In genomic region chr5:1468247-1468612, GRCh38 we compare ENCODE assay signal across 8 cellular contexts. TPM values are rescaled to one million over a fixed set of nuclear protein-coding genes. Genes with fewer than 3 reads are reported as not detected.
DNase-seq lines count a peak whose midpoint lies in the region; ATAC-seq and TF ChIP-seq lines count a peak whose summit lies in the region.

No MANE protein-coding gene starts in this region.

- no peaks in the 10 kb centered on the region for H3K9me3 ChIP-seq in psoas muscle

- ATAC-seq in psoas muscle (no peak), HG02623 (IDR thresholded peaks at IDR 0.05; ENCODE audit: unreplicated experiment) (no peak)

- H3K4me3 ChIP-seq in psoas muscle, result no peak overlapping the region

- intact Hi-C loops in psoas muscle (cut with DNase I), result no loop called here

- DNase-seq in stimulated activated naive CD4-positive, alpha-beta T cell (lab: John Stamatoyannopoulos, UW), result peak in 4 of 6 experiments; percentile 3 to 23 (median 12)
- no peak for DNase-seq in stimulated activated naive CD4-positive, alpha-beta T cell treated with Interleukin-2 at 50 U/mL for 16 hours (lab: John Stamatoyannopoulos, UW)
- peak; percentile 17 for DNase-seq in globus pallidus (ENCODE audit: low spot score)
- DNase-seq in psoas muscle, result peak in 1 of 2 donors; percentile 51
- no peak for DNase-seq in NCI-H2171 treated with DMSO at 0.1 percent for 48 hours (lab: John Stamatoyannopoulos, UW)
- DNase-seq in cerebellar nuclear complex (lab: John Stamatoyannopoulos, UW), result no peak

- H3K27ac ChIP-seq in VCaP (no peak overlapping the region), psoas muscle (no peak overlapping the region)

- peaks cover 0 to 8% of the 10 kb centered on the region in 2 donors for H3K36me3 ChIP-seq in psoas muscle (ENCODE audit: insufficient read depth in 1 of 2, low read depth in 1 of 2)

- peak; percentile 77 for TF ChIP-seq CTCF in VCaP (conservative IDR thresholded peaks at IDR 0.05)
- TF ChIP-seq CTCF in psoas muscle (IDR thresholded peaks at IDR 0.05), result peak; percentile 38

- 57 to 67% (median 62%) methylated on average over 15 of the region's 15 CpGs for WGBS in psoas muscle, 3 donors

- no peaks in the 10 kb centered on the region for H3K27me3 ChIP-seq in psoas muscle (ENCODE audit: insufficient read depth in 3 of 3, low read length in 2 of 3)

- H3K4me1 ChIP-seq in psoas muscle, result no peaks in the 10 kb centered on the region

RNA-seq across cellular contexts. Expression of gene SLC6A3, which starts 23.0 kb away (rescaled TPM):
- total RNA-seq in psoas muscle, result not detected
- under 1 TPM in 2 of 3 donors, not detected in 1; under 0.01 to 0.01 TPM for polyA plus RNA-seq in psoas muscle

RNA-seq across cellular contexts. Expression of gene LPCAT1, which starts 55.5 kb away (rescaled TPM):
- total RNA-seq in psoas muscle, result 1 to 10 TPM; 4.7 to 6.2 (median 6.1) TPM
- polyA plus RNA-seq in psoas muscle, result 1 to 10 TPM; 2.4 to 4.2 (median 3.4) TPM

Comparison
In these comparisons a context has a peak if more than half of its experiments do, and no peak if none do; other contexts are left out.
1. DNase-seq: peak in stimulated activated naive CD4-positive, alpha-beta T cell (4 of 6) and globus pallidus (single experiment); none in stimulated activated naive CD4-positive, alpha-beta T cell treated with Interleukin-2 at 50 U/mL for 16 hours (single experiment), NCI-H2171 treated with DMSO at 0.1 percent for 48 hours (single experiment) and cerebellar nuclear complex (0 of 2).